Comparison of ENCODE assay signal across 1 cellular context in genomic region chr10:14820775-14821154, GRCh38.
TF ChIP-seq lines count a peak whose summit lies in the region.

No MANE protein-coding gene starts in this region.

TF ChIP-seq in IMR-90, 13 proteins besides CTCF, POLR2A, EP300 and RAD21:
- TF ChIP-seq, protein P1, sequence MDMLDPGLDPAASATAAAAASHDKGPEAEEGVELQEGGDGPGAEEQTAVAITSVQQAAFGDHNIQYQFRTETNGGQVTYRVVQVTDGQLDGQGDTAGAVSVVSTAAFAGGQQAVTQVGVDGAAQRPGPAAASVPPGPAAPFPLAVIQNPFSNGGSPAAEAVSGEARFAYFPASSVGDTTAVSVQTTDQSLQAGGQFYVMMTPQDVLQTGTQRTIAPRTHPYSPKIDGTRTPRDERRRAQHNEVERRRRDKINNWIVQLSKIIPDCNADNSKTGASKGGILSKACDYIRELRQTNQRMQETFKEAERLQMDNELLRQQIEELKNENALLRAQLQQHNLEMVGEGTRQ (IDR thresholded peaks at IDR 0.05; ENCODE audit: low read depth, low read length): no peak
- TF ChIP-seq RFX5 (IDR thresholded peaks at IDR 0.05; ENCODE audit: low read depth, low read length) (no peak), FOS (IDR thresholded peaks at IDR 0.05; ENCODE audit: low read depth, low read length) (no peak), CHD1 (IDR thresholded peaks at IDR 0.05; ENCODE audit: low read depth, low read length) (no peak), MAZ (IDR thresholded peaks at IDR 0.05; ENCODE audit: borderline replicate concordance, low read depth, low read length) (no peak), MAFK (IDR thresholded peaks at IDR 0.05; ENCODE audit: low read depth, low read length) (no peak), CEBPB (IDR thresholded peaks at IDR 0.05; ENCODE audit: low read depth, low read length) (no peak), ELK1 (IDR thresholded peaks at IDR 0.05; ENCODE audit: borderline replicate concordance, low read depth, low read length) (no peak), RCOR1 (IDR thresholded peaks at IDR 0.05; ENCODE audit: insufficient replicate concordance, low read length) (no peak)
